In the genomic region with DNA sequence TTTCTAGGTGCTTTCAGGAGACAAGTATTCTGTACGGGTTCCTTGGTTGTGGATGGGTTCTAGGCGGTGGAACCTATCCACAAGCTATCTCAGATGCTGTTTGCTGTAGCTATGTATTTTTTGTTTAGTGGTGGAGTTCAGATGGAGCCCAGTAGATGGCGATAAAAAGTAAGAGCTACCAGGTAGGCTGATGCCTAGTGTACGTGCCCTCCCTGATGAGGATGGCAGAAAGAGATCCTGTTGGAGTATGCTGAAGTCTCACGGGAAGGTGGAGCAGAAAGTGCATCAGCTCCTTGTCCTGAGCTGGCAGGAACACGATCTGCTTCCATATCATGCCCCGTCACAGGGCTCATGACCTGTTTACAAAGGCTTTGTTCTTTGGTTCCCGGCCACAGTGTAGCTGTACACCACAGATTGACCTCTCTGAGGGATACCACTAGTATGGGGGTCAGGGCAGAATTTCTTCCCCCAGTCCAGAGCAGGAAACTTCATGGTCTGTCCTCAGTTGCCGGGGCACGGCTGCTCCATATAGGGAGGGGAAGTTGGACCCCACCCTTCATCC, we compare ENCODE assay signal across 8 cellular contexts. TPM values are rescaled to one million over a fixed set of nuclear protein-coding genes. Genes with fewer than 3 reads are reported as not detected.
A peak's percentile ranks its signal among the peaks of the same experiment; 100 is the strongest.
DNase-seq lines count a peak whose midpoint lies in the region; ATAC-seq and TF ChIP-seq lines count a peak whose summit lies in the region.

No MANE protein-coding gene starts in this region.

- peaks cover 13% of the 10 kb centered on the region for H3K27me3 ChIP-seq in CD4-positive, alpha-beta T cell (ENCODE audit: control insufficient read depth, insufficient read depth, low read length)
- peaks cover 0 to 14% (median 0%) of the 10 kb centered on the region in 4 donors for H3K27me3 ChIP-seq in esophagus muscularis mucosa
- H3K27me3 ChIP-seq in naive thymus-derived CD4-positive, alpha-beta T cell (ENCODE audit: control insufficient read depth in 2 of 2, insufficient read depth in 2 of 2, low read length in 2 of 2): no peaks in the 10 kb centered on the region

- H3K4me1 ChIP-seq in esophagus muscularis mucosa: no peaks in the 10 kb centered on the region
- no peaks in the 10 kb centered on the region for H3K4me1 ChIP-seq in naive thymus-derived CD4-positive, alpha-beta T cell (ENCODE audit: control insufficient read depth in 2 of 2, insufficient read depth in 2 of 2, low read length in 2 of 2)

- in situ Hi-C loops in SK-MEL-5 (cut with HindIII; ENCODE audit: low pct_unique_long_range_greater_than_20kb, low sequenced_read_pairs): no loop called here

- H3K4me3 ChIP-seq in NB4 (ENCODE audit: low read depth, low read length) (no peak overlapping the region), esophagus muscularis mucosa (no peak overlapping the region)
- H3K4me3 ChIP-seq in naive thymus-derived CD4-positive, alpha-beta T cell (ENCODE audit: low read length): no peak overlapping the region

- peak in 1 of 10 experiments; percentile 6 for DNase-seq in CD4-positive, alpha-beta T cell
- peak; percentile 66 for DNase-seq in NB4 (ENCODE audit: low read depth)
- peak; percentile 88 for DNase-seq in SK-MEL-5 (ENCODE audit: low read depth, low spot score)
- DNase-seq in esophagus muscularis mucosa (ENCODE audit: extremely low spot score): no peak
- peak in 6 of 9 donors; percentile 14 to 36 (median 29) for DNase-seq in naive thymus-derived CD4-positive, alpha-beta T cell
- DNase-seq in cortex of kidney (lab: John Stamatoyannopoulos, UW): no peak

- H3K9me3 ChIP-seq in CD4-positive, alpha-beta T cell (ENCODE audit: control insufficient read depth, low read length): no peaks in the 10 kb centered on the region
- no peaks in the 10 kb centered on the region for H3K9me3 ChIP-seq in esophagus muscularis mucosa
- no peaks in the 10 kb centered on the region for H3K9me3 ChIP-seq in naive thymus-derived CD4-positive, alpha-beta T cell (ENCODE audit: control insufficient read depth in 2 of 3, low read length in 3 of 3)

- WGBS in esophagus muscularis mucosa: 38% methylated on average over 8 of the region's 10 CpGs

- no peaks in the 10 kb centered on the region for H3K4me1 Mint-ChIP-seq in CD4-positive, alpha-beta T cell (ENCODE audit: low read depth)
- no peaks in the 10 kb centered on the region for H3K4me1 Mint-ChIP-seq in naive thymus-derived CD4-positive, alpha-beta T cell

- CTCF ChIA-PET in CD4-positive, alpha-beta T cell (lab: Charles Lee): interaction anchor here (1.0 to 1.5 kb wide), 6 partner anchors 14 to 428 kb away, joined by 3 to 4 read pairs (median 4); no protein-coding TSS in a partner anchor
- CTCF ChIA-PET in naive thymus-derived CD4-positive, alpha-beta T cell (lab: Charles Lee): interaction anchor here (0.5 to 1.8 kb wide), 14 partner anchors 8 to 1220 kb away, joined by 3 to 10 read pairs (median 3); no protein-coding TSS in a partner anchor

- ATAC-seq in CD4-positive, alpha-beta T cell (ENCODE audit: poor library complexity): peak; percentile 59
- ATAC-seq in GM18508 (IDR thresholded peaks at IDR 0.05; ENCODE audit: insufficient read depth, unreplicated experiment) (peak; percentile 91), HG02840 (IDR thresholded peaks at IDR 0.05; ENCODE audit: low FRiP score, unreplicated experiment) (peak; percentile 87)
- peak; percentile 82 for ATAC-seq in naive thymus-derived CD4-positive, alpha-beta T cell

- H3K27ac Mint-ChIP-seq in CD4-positive, alpha-beta T cell: no peak overlapping the region
- no peak overlapping the region for H3K27ac Mint-ChIP-seq in naive thymus-derived CD4-positive, alpha-beta T cell

- H3K27ac ChIP-seq in CD4-positive, alpha-beta T cell (ENCODE audit: low read depth, low read length): no peak overlapping the region
- no peak overlapping the region for H3K27ac ChIP-seq in esophagus muscularis mucosa (replicated peaks in 1 of 4)
- no peak overlapping the region for H3K27ac ChIP-seq in naive thymus-derived CD4-positive, alpha-beta T cell (ENCODE audit: low read depth, low read length)

- peaks cover 33% of the 10 kb centered on the region for H3K27me3 Mint-ChIP-seq in CD4-positive, alpha-beta T cell
- peaks cover 17 to 51% (median 27%) of the 10 kb centered on the region in 5 donors for H3K27me3 Mint-ChIP-seq in naive thymus-derived CD4-positive, alpha-beta T cell

- TF ChIP-seq POLR2A in NB4 (IDR thresholded peaks at IDR 0.05; ENCODE audit: extremely low read depth, insufficient read length) (no peak), esophagus muscularis mucosa (IDR thresholded peaks at IDR 0.05; ENCODE audit: low read depth) (no peak)

- peak; percentile 64 for TF ChIP-seq CTCF in CD4-positive, alpha-beta T cell (IDR thresholded peaks at IDR 0.05)
- TF ChIP-seq CTCF in NB4 (IDR thresholded peaks at IDR 0.05; ENCODE audit: low read depth, low read length) (peak; percentile 77), esophagus muscularis mucosa (IDR thresholded peaks at IDR 0.05) (peak; percentile 13 to 51 (median 25))

- no peaks in the 10 kb centered on the region for H3K9me3 Mint-ChIP-seq in CD4-positive, alpha-beta T cell
- H3K9me3 Mint-ChIP-seq in naive thymus-derived CD4-positive, alpha-beta T cell: peaks cover 0 to 10% (median 2%) of the 10 kb centered on the region in 11 donors

- POLR2A ChIA-PET in CD4-positive, alpha-beta T cell (lab: Charles Lee): interaction anchor here (1.1 kb wide), 1 partner anchor 72 kb away, joined by 3 read pairs; the partner anchor contains the start of genes LMBRD2 and SKP2
- POLR2A ChIA-PET in naive thymus-derived CD4-positive, alpha-beta T cell (lab: Charles Lee): no interaction called here

- no peaks in the 10 kb centered on the region for H3K36me3 ChIP-seq in esophagus muscularis mucosa
- no peaks in the 10 kb centered on the region for H3K36me3 ChIP-seq in naive thymus-derived CD4-positive, alpha-beta T cell (ENCODE audit: control insufficient read depth in 2 of 3, insufficient read depth in 3 of 3, low read length in 3 of 3)

- no peaks in the 10 kb centered on the region for H3K36me3 Mint-ChIP-seq in CD4-positive, alpha-beta T cell (ENCODE audit: low read depth)
- H3K36me3 Mint-ChIP-seq in naive thymus-derived CD4-positive, alpha-beta T cell: peaks cover 0 to 9% (median 0%) of the 10 kb centered on the region in 5 donors

- no peak overlapping the region for H3K4me3 Mint-ChIP-seq in CD4-positive, alpha-beta T cell
- H3K4me3 Mint-ChIP-seq in naive thymus-derived CD4-positive, alpha-beta T cell: no peak overlapping the region

- intact Hi-C loops in CD4-positive, alpha-beta T cell (cut with DNase I, micrococcal nuclease): loop anchor here (2.0 to 5.0 kb wide), 3 partner anchors 226 to 428 kb away; no protein-coding TSS in a partner anchor
- intact Hi-C loops in esophagus muscularis mucosa (cut with DNase I): no loop called here
- intact Hi-C loops in naive thymus-derived CD4-positive, alpha-beta T cell (cut with micrococcal nuclease): loop anchor here in 1 of 2 donors (1.0 to 10.0 kb wide), 5 partner anchors 72 to 616 kb away; partner anchors contain the start of genes LMBRD2 and NADK2

- TF ChIP-seq EP300 in esophagus muscularis mucosa (IDR thresholded peaks at IDR 0.05): no peak

RNA-seq across cellular contexts. Expression of gene UGT3A2, which starts 12.6 kb away (rescaled TPM):
- total RNA-seq in CD4-positive, alpha-beta T cell: not detected
- total RNA-seq in SK-MEL-5 (2014; rRNA removed; shearing (Covaris generic)): 1.9 and 3.9 TPM in 2 replicates
- polyA plus RNA-seq in SK-MEL-5 (2015; cell fraction: cytosol; rRNA removed): 1.8 and 2.8 TPM in 2 replicates
- 0.12 TPM in 1 of 2 replicates, not detected in the other for polyA plus RNA-seq in SK-MEL-5 (2015; cell fraction: nucleus; rRNA removed)
- not detected for total RNA-seq in esophagus muscularis mucosa
- total RNA-seq in naive thymus-derived CD4-positive, alpha-beta T cell: under 1 TPM in 1 of 5 experiments, not detected in 4; 0.39 TPM
- polyA plus RNA-seq in naive thymus-derived CD4-positive, alpha-beta T cell: under 1 TPM in 1 of 2 donors, not detected in 1; 0.94 TPM

Comparison
In these comparisons a context has a peak if more than half of its experiments do, and no peak if none do; other contexts are left out.
1. DNase-seq: peak in NB4 (single experiment), SK-MEL-5 (single experiment) and naive thymus-derived CD4-positive, alpha-beta T cell (6 of 9); none in esophagus muscularis mucosa (single experiment) and cortex of kidney (single experiment).
2. CTCF ChIP-seq: peak in every context shown above with its lines; median percentile 77 in NB4; 64 in CD4-positive, alpha-beta T cell; 25 in esophagus muscularis mucosa.
3. Peak in every context shown above with its lines, with median percentiles within 50 percentile points of each other: ATAC-seq.